In genomic region chr14:81219210-81219820, GRCh38 we compare ENCODE assay signal across 8 cellular contexts.
A peak's percentile ranks its signal among the peaks of the same experiment; 100 is the strongest.
DNase-seq lines count a peak whose midpoint lies in the region; ATAC-seq and TF ChIP-seq lines count a peak whose summit lies in the region.

No MANE protein-coding gene starts in this region.

- peak; percentile 76 for ATAC-seq in HG03378 (IDR thresholded peaks at IDR 0.05; ENCODE audit: unreplicated experiment)

- DNase-seq in AG20443 (ENCODE audit: low spot score): peak; percentile 89
- peak; percentile 98 for DNase-seq in NCI-H446 treated with DMSO at 0.1 percent for 48 hours (lab: John Stamatoyannopoulos, UW)
- DNase-seq in activated CD4-positive, CD25-positive, alpha-beta regulatory T cell treated with anti-CD3 and anti-CD28 coated beads, Interleukin-2, amount 50 U/mL, for 72 hours: peak; percentile 79
- peak; percentile 80 to 91 for DNase-seq in cerebellar nuclear complex (lab: John Stamatoyannopoulos, UW)
- DNase-seq in islet precursor cell: peak; percentile 98
- peak; percentile 68 for DNase-seq in stimulated activated CD4-positive, alpha-beta T cell treated with anti-CD3 and anti-CD28 coated beads, Interleukin-12 subunit alpha, Interleukin-12 subunit beta, amount 100 ng/mL, for 4 hours

- TF ChIP-seq POLR2A in GM19099 (IDR thresholded peaks at IDR 0.05; ENCODE audit: extremely low read depth, insufficient read length, low read depth): peak; percentile 99

Comparison
In these comparisons a context has a peak if more than half of its experiments do, and no peak if none do; other contexts are left out.
1. Peak in every context shown above with its lines: DNase-seq and ATAC-seq.